8 cellular contexts compared by ENCODE assay signal in genomic region chr22:50260801-50261614, GRCh38. TPM values are rescaled to one million over a fixed set of nuclear protein-coding genes. Genes with fewer than 3 reads are reported as not detected.
A peak's percentile ranks its signal among the peaks of the same experiment; 100 is the strongest.
DNase-seq lines count a peak whose midpoint lies in the region; ATAC-seq and TF ChIP-seq lines count a peak whose summit lies in the region.

No MANE protein-coding gene starts in this region.

- peaks cover 0 to 3% (median 0%) of the 10 kb centered on the region in 7 donors for H3K9me3 Mint-ChIP-seq in CD14-positive monocyte

- H3K27ac Mint-ChIP-seq in CD14-positive monocyte: no peak overlapping the region

- H3K27me3 ChIP-seq in Panc1 (ENCODE audit: control insufficient read depth, insufficient read depth, low read length): no peaks in the 10 kb centered on the region

- DNase-seq in CD14-positive monocyte (ENCODE audit: low spot score) (no peak), Panc1 (ENCODE audit: low read depth, low spot score) (no peak), cardiac fibroblast (ENCODE audit: low read depth in 2 of 2) (peak; percentile 69 to 71), left colon (no peak)
- peak; percentile 60 for DNase-seq in stimulated activated naive CD8-positive, alpha-beta T cell treated with anti-CD3 and anti-CD28 coated beads, Interleukin-15, Interleukin-2, amounts not matched to agents 100 U/mL and 50 U/mL, for 24 hours

- peaks cover 10% of the 10 kb centered on the region for H3K4me1 Mint-ChIP-seq in CD14-positive monocyte

- H3K27me3 Mint-ChIP-seq in CD14-positive monocyte (ENCODE audit: low read depth in 3 of 3): peaks cover 38 to 53% (median 45%) of the 10 kb centered on the region in 3 donors

- POLR2A ChIA-PET in Panc1 (lab: Charles Lee): no interaction called here

- in situ Hi-C loops in Panc1 (cut with HindIII; ENCODE audit: low pct_unique_long_range_greater_than_20kb, low sequenced_read_pairs): no loop called here

- CTCF ChIA-PET in Panc1 (lab: Charles Lee): interaction anchor here (0.6 kb wide), 1 partner anchor 14 kb away, joined by 5 read pairs; no protein-coding TSS in a partner anchor

- H3K4me1 ChIP-seq in Panc1 (ENCODE audit: control insufficient read depth, insufficient read depth, low read length): peaks cover 33% of the 10 kb centered on the region

- TF ChIP-seq CTCF in CD14-positive monocyte (IDR thresholded peaks at IDR 0.05) (no peak), Panc1 (IDR thresholded peaks at IDR 0.05) (no peak), cardiac fibroblast (IDR thresholded peaks at IDR 0.05; ENCODE audit: low read depth, low read length) (no peak)

- H3K36me3 Mint-ChIP-seq in CD14-positive monocyte: no peaks in the 10 kb centered on the region

- intact Hi-C loops in CD14-positive monocyte (cut with micrococcal nuclease) (no loop called here), Panc1 (cut with micrococcal nuclease; ENCODE audit: unreplicated experiment) (no loop called here), left colon (cut with DNase I, micrococcal nuclease) (no loop called here)

- no peaks in the 10 kb centered on the region; the same call in 1 of the 2 replicates for H3K36me3 ChIP-seq in Panc1 (ENCODE audit: control insufficient read depth, insufficient read depth, low read length)

- no TSS peak for BruUV-seq in Panc1 (replicated peaks; lab: Mats Ljungman, UMichigan)

- peak; percentile 27 for ATAC-seq in GM21381 (IDR thresholded peaks at IDR 0.05; ENCODE audit: unreplicated experiment)
- ATAC-seq in Panc1: peak; percentile 70
- ATAC-seq in left colon: peak; percentile 21
- ATAC-seq in stimulated activated naive CD8-positive, alpha-beta T cell treated with anti-CD3 and anti-CD28 coated beads, Interleukin-15, Interleukin-2, amounts not matched to agents 100 U/mL and 50 U/mL, for 24 hours: peak; percentile 20
- ATAC-seq in HG03135 (IDR thresholded peaks at IDR 0.05; ENCODE audit: unreplicated experiment): no peak
- no peak for ATAC-seq in HG03280 (IDR thresholded peaks at IDR 0.05; ENCODE audit: unreplicated experiment)

- peak overlapping the region; percentile 86 for H3K27ac ChIP-seq in Panc1 (ENCODE audit: low read length)

- H3K4me3 Mint-ChIP-seq in CD14-positive monocyte: peak overlapping the region; percentile 42 to 57

- H3K4me3 ChIP-seq in Panc1 (ENCODE audit: low read depth in 2 of 2, low read length in 2 of 2) (peak overlapping the region; percentile 60 to 70), cardiac fibroblast (replicated peaks in 1 of 2; ENCODE audit: low read depth in 2 of 2, low read length in 2 of 2) (peak overlapping the region; percentile 63 to 72)

- no peaks in the 10 kb centered on the region for H3K9me3 ChIP-seq in Panc1 (ENCODE audit: control insufficient read depth, insufficient read depth, low read depth, low read length)

RNA-seq across cellular contexts. Expression of gene MAPK12, which starts 0.5 kb away (rescaled TPM):
- polyA plus RNA-seq in CD14-positive monocyte: under 1 TPM; 0.06 to 0.13 TPM
- total RNA-seq in Panc1 (2021; ENCODE audit: unreplicated experiment) (74.6 TPM), left colon (1 to 10 TPM; 3.0 to 3.1 TPM)
- 81.1 TPM for polyA plus RNA-seq in Panc1 (2012; ENCODE audit: insufficient read length)

RNA-seq across cellular contexts. Expression of gene MAPK11, which starts 9.2 kb away (rescaled TPM):
- not detected for polyA plus RNA-seq in CD14-positive monocyte
- 77.7 TPM for total RNA-seq in Panc1 (2021; ENCODE audit: unreplicated experiment)
- 105 TPM for polyA plus RNA-seq in Panc1 (2012; ENCODE audit: insufficient read length)
- total RNA-seq in left colon: 1 to 10 TPM; 1.2 to 1.9 TPM

RNA-seq across cellular contexts. Expression of gene HDAC10, which starts 9.9 kb away (rescaled TPM):
- polyA plus RNA-seq in CD14-positive monocyte: 10 to 100 TPM in 1 of 2 donors, 1 to 10 TPM in 1; 9.2 to 13.7 TPM
- total RNA-seq in Panc1 (2021; ENCODE audit: unreplicated experiment): 71.3 TPM
- polyA plus RNA-seq in Panc1 (2012; ENCODE audit: insufficient read length): 74.6 TPM
- total RNA-seq in left colon: 10 to 100 TPM; 48.3 to 49.2 TPM

RNA-seq across cellular contexts. Expression of gene TUBGCP6, which starts 16.2 kb away (rescaled TPM):
- polyA plus RNA-seq in CD14-positive monocyte: 1 to 10 TPM; 3.7 to 4.3 TPM
- 31.3 TPM for total RNA-seq in Panc1 (2021; ENCODE audit: unreplicated experiment)
- 31.3 TPM for polyA plus RNA-seq in Panc1 (2012; ENCODE audit: insufficient read length)
- total RNA-seq in left colon: 10 to 100 TPM; 26.3 to 31.6 TPM

RNA-seq across cellular contexts. Expression of gene PLXNB2, which starts 46.4 kb away (rescaled TPM):
- 10 to 100 TPM; 38.2 to 70.5 TPM for polyA plus RNA-seq in CD14-positive monocyte
- total RNA-seq in Panc1 (2021; ENCODE audit: unreplicated experiment) (227 TPM), left colon (100 to 1,000 TPM; 290 TPM)
- 239 TPM for polyA plus RNA-seq in Panc1 (2012; ENCODE audit: insufficient read length)

Comparison
In these comparisons a context has a peak if more than half of its experiments do, and no peak if none do; other contexts are left out.
1. DNase-seq: peak in cardiac fibroblast (2 of 2) and stimulated activated naive CD8-positive, alpha-beta T cell treated with anti-CD3 and anti-CD28 coated beads, Interleukin-15, Interleukin-2, amounts not matched to agents 100 U/mL and 50 U/mL, for 24 hours (single experiment); none in CD14-positive monocyte (single experiment), Panc1 (single experiment) and left colon (0 of 2).
2. ATAC-seq: peak in GM21381 (single experiment), Panc1 (single experiment), left colon (single experiment) and stimulated activated naive CD8-positive, alpha-beta T cell treated with anti-CD3 and anti-CD28 coated beads, Interleukin-15, Interleukin-2, amounts not matched to agents 100 U/mL and 50 U/mL, for 24 hours (single experiment); none in HG03135 (single experiment) and HG03280 (single experiment).
3. RNA of gene MAPK12, which starts 0.5 kb away (total RNA-seq): 74.6 TPM in Panc1 (single experiment); 3.0 to 3.1 TPM in left colon; every median in the first group is over 10 times any median in the second.
4. RNA of gene MAPK11, which starts 9.2 kb away (total RNA-seq): 77.7 TPM in Panc1 (single experiment); 1.2 to 1.9 TPM in left colon; every median in the first group is over 10 times any median in the second.